15 cellular contexts compared by ENCODE assay signal in genomic region chrX:30307466-30307865, GRCh38. TPM values are rescaled to one million over a fixed set of nuclear protein-coding genes. Genes with fewer than 3 reads are reported as not detected.
A peak's percentile ranks its signal among the peaks of the same experiment; 100 is the strongest.
DNase-seq lines count a peak whose midpoint lies in the region; ATAC-seq and TF ChIP-seq lines count a peak whose summit lies in the region.
"Had no signal": no experiment of that assay in that cellular context is flagged by ENCODE, and none has a peak within 500 bp of the region (broad histone marks: within the 10 kb centered on the region; RNA-seq: fewer than 3 reads in every experiment).

No MANE protein-coding gene starts in this region.

- no peak for ATAC-seq in activated CD8-positive, alpha-beta memory T cell treated with anti-CD3 and anti-CD28 coated beads, Interleukin-2, amount 10 ng/mL, durations not matched to agents 7 days and 5 days
- ATAC-seq in GM18502 (IDR thresholded peaks at IDR 0.05; ENCODE audit: poor library complexity, unreplicated experiment): no peak

- H4K20me1 ChIP-seq in PC-9 (ENCODE audit: insufficient read depth): no peaks in the 10 kb centered on the region
- no peaks in the 10 kb centered on the region for H4K20me1 ChIP-seq in neural progenitor cell (ENCODE audit: low read depth)

- H3K4me1 Mint-ChIP-seq in endodermal cell: peaks cover 20% of the 10 kb centered on the region
- peaks cover 15% of the 10 kb centered on the region for H3K4me1 Mint-ChIP-seq in neural progenitor cell
- H3K4me1 Mint-ChIP-seq in activated CD8-positive, alpha-beta memory T cell treated with anti-CD3 and anti-CD28 coated beads, Interleukin-2, amount 10 ng/mL, durations not matched to agents 7 days and 5 days: no peaks in the 10 kb centered on the region
- no peaks in the 10 kb centered on the region for H3K4me1 Mint-ChIP-seq in Caco-2 (ENCODE audit: low read depth, unreplicated experiment)

- peaks cover 1% of the 10 kb centered on the region for H3K4me1 ChIP-seq in ACC112 (ENCODE audit: control insufficient read depth, insufficient read depth, low read length, unreplicated experiment)
- H3K4me1 ChIP-seq in PC-9 (replicated peaks; ENCODE audit: insufficient read depth): no peaks in the 10 kb centered on the region
- H3K4me1 ChIP-seq in endodermal cell (ENCODE audit: control insufficient read depth, insufficient read depth, low read length): no peaks in the 10 kb centered on the region
- H3K4me1 ChIP-seq in neural progenitor cell: peaks cover 3% of the 10 kb centered on the region
- no peaks in the 10 kb centered on the region for H3K4me1 ChIP-seq in Caco-2

- no peak overlapping the region for H3K4me2 ChIP-seq in PC-9
- no peak overlapping the region for H3K4me2 ChIP-seq in neural progenitor cell

- H3K4me3 Mint-ChIP-seq in endodermal cell (peak overlapping the region; percentile 69), neural progenitor cell (peak overlapping the region; percentile 76), Caco-2 (ENCODE audit: unreplicated experiment) (no peak overlapping the region)
- no peak overlapping the region for H3K4me3 Mint-ChIP-seq in activated CD8-positive, alpha-beta memory T cell treated with anti-CD3 and anti-CD28 coated beads, Interleukin-2, amount 10 ng/mL, durations not matched to agents 7 days and 5 days

- BruUV-seq in PC-9 (replicated peaks; lab: Mats Ljungman, UMichigan) (TSS peak; percentile 24), Caco-2 (replicated peaks; lab: Mats Ljungman, UMichigan) (no TSS peak)

- no peaks in the 10 kb centered on the region for H3K9me3 Mint-ChIP-seq in endodermal cell
- H3K9me3 Mint-ChIP-seq in neural progenitor cell: peaks cover 7% of the 10 kb centered on the region
- no peaks in the 10 kb centered on the region for H3K9me3 Mint-ChIP-seq in activated CD8-positive, alpha-beta memory T cell treated with anti-CD3 and anti-CD28 coated beads, Interleukin-2, amount 10 ng/mL, durations not matched to agents 7 days and 5 days (ENCODE audit: low read depth)
- no peaks in the 10 kb centered on the region for H3K9me3 Mint-ChIP-seq in Caco-2 (ENCODE audit: unreplicated experiment)

- H3K4me3 ChIP-seq in ACC112 (ENCODE audit: low read depth, low read length): peak overlapping the region; percentile 78
- no peak overlapping the region for H3K4me3 ChIP-seq in PC-9
- H3K4me3 ChIP-seq in endodermal cell (ENCODE audit: low read length): peak overlapping the region; percentile 87
- H3K4me3 ChIP-seq in neural progenitor cell: no peak overlapping the region
- no peak overlapping the region for H3K4me3 ChIP-seq in Caco-2 (ENCODE audit: low read depth, low read length)

- POLR2A ChIA-PET in PC-9 (lab: Charles Lee; ENCODE audit: unreplicated experiment) (no interaction called here), Caco-2 (lab: Charles Lee) (no interaction called here)

- H3K27me3 Mint-ChIP-seq in endodermal cell (ENCODE audit: insufficient read depth): peaks cover 46% of the 10 kb centered on the region
- peaks cover 15% of the 10 kb centered on the region for H3K27me3 Mint-ChIP-seq in neural progenitor cell (ENCODE audit: insufficient read depth, low read depth)
- peaks cover 10% of the 10 kb centered on the region for H3K27me3 Mint-ChIP-seq in activated CD8-positive, alpha-beta memory T cell treated with anti-CD3 and anti-CD28 coated beads, Interleukin-2, amount 10 ng/mL, durations not matched to agents 7 days and 5 days
- H3K27me3 Mint-ChIP-seq in Caco-2 (ENCODE audit: insufficient read depth, unreplicated experiment): peaks cover 2% of the 10 kb centered on the region

- 100% methylated on average over 1 of the region's 1 CpG; no CpG with 5 or more reads in 1 of the 2 experiments for WGBS in endodermal cell (ENCODE audit: insufficient coverage in 1 of 2, insufficient read length in 1 of 2), 2 experiments

- no peak overlapping the region for H2AFZ ChIP-seq in ACC112 (ENCODE audit: low read length, unreplicated experiment)
- no peak overlapping the region for H2AFZ ChIP-seq in PC-9
- no peak overlapping the region for H2AFZ ChIP-seq in neural progenitor cell (replicated peaks)
- H2AFZ ChIP-seq: GM23248 had no signal

- no peak overlapping the region for H3K27ac ChIP-seq in ACC112 (ENCODE audit: low read depth, low read length)
- no peak overlapping the region for H3K27ac ChIP-seq in PC-9
- H3K27ac ChIP-seq in endodermal cell (ENCODE audit: low read depth, low read length): no peak overlapping the region
- no peak overlapping the region for H3K27ac ChIP-seq in neural progenitor cell
- H3K27ac ChIP-seq: GM23248 had no signal

- no peaks in the 10 kb centered on the region for H3K9me3 ChIP-seq in PC-9 (ENCODE audit: insufficient read depth, low read depth)
- H3K9me3 ChIP-seq in endodermal cell (ENCODE audit: control insufficient read depth, low read length): no peaks in the 10 kb centered on the region
- H3K9me3 ChIP-seq in neural progenitor cell (ENCODE audit: low read depth): no peaks in the 10 kb centered on the region
- H3K9me3 ChIP-seq in Caco-2: no peaks in the 10 kb centered on the region

- H3K27me3 ChIP-seq in ACC112 (ENCODE audit: insufficient read depth, low read length) (peaks cover 34% of the 10 kb centered on the region), PC-9 (ENCODE audit: insufficient read depth, low read depth) (no peaks in the 10 kb centered on the region), endodermal cell (ENCODE audit: control insufficient read depth, insufficient read depth, low read length, poor library complexity, severe bottlenecking) (peaks cover 17% of the 10 kb centered on the region), neural progenitor cell (peaks cover 52% of the 10 kb centered on the region), Caco-2 (replicated peaks; ENCODE audit: control insufficient read depth, insufficient read depth, low read length) (no peaks in the 10 kb centered on the region)

- no peak overlapping the region for H3K27ac Mint-ChIP-seq in endodermal cell
- H3K27ac Mint-ChIP-seq in neural progenitor cell: no peak overlapping the region
- no peak overlapping the region for H3K27ac Mint-ChIP-seq in activated CD8-positive, alpha-beta memory T cell treated with anti-CD3 and anti-CD28 coated beads, Interleukin-2, amount 10 ng/mL, durations not matched to agents 7 days and 5 days
- H3K27ac Mint-ChIP-seq in Caco-2 (ENCODE audit: unreplicated experiment): no peak overlapping the region

- H3F3A ChIP-seq in PC-9 (ENCODE audit: insufficient read depth, low read depth): no peaks in the 10 kb centered on the region
- H3F3A ChIP-seq in neural progenitor cell (ENCODE audit: low read depth): no peaks in the 10 kb centered on the region

- H3K79me2 ChIP-seq in ACC112 (ENCODE audit: control insufficient read depth, insufficient read depth, low read length, unreplicated experiment): no peaks in the 10 kb centered on the region
- no peaks in the 10 kb centered on the region for H3K79me2 ChIP-seq in PC-9 (ENCODE audit: low read depth)
- no peaks in the 10 kb centered on the region for H3K79me2 ChIP-seq in neural progenitor cell (ENCODE audit: low read depth)

- H3K36me3 ChIP-seq in ACC112 (ENCODE audit: insufficient read depth, low read length) (no peaks in the 10 kb centered on the region), PC-9 (ENCODE audit: low read depth) (no peaks in the 10 kb centered on the region), endodermal cell (ENCODE audit: control insufficient read depth, insufficient read depth, low read length) (peaks cover 9% of the 10 kb centered on the region), neural progenitor cell (no peaks in the 10 kb centered on the region), Caco-2 (ENCODE audit: control insufficient read depth, insufficient read depth, low read length) (no peaks in the 10 kb centered on the region)

- CTCF ChIA-PET in PC-9 (lab: Charles Lee) (no interaction called here), Caco-2 (lab: Charles Lee) (no interaction called here)
- CTCF ChIA-PET in activated CD8-positive, alpha-beta memory T cell treated with anti-CD3 and anti-CD28 coated beads, Interleukin-2, amount 10 ng/mL, durations not matched to agents 7 days and 5 days (lab: Charles Lee): no interaction called here

- H3K36me3 Mint-ChIP-seq in endodermal cell (ENCODE audit: low read depth) (peaks cover 11% of the 10 kb centered on the region), neural progenitor cell (no peaks in the 10 kb centered on the region), Caco-2 (ENCODE audit: insufficient read depth, unreplicated experiment) (no peaks in the 10 kb centered on the region)
- H3K36me3 Mint-ChIP-seq in activated CD8-positive, alpha-beta memory T cell treated with anti-CD3 and anti-CD28 coated beads, Interleukin-2, amount 10 ng/mL, durations not matched to agents 7 days and 5 days: no peaks in the 10 kb centered on the region

- intact Hi-C loops in PC-9 (cut with micrococcal nuclease; ENCODE audit: unreplicated experiment) (loop anchor here (10.0 kb wide), 1 partner anchor 177 kb away; no protein-coding TSS in a partner anchor), Caco-2 (cut with micrococcal nuclease; ENCODE audit: unreplicated experiment) (no loop called here)

- H3K9me2 ChIP-seq in PC-9 (ENCODE audit: insufficient read depth): no peaks in the 10 kb centered on the region

- peak overlapping the region; percentile 34 for H3K9ac ChIP-seq in endodermal cell (ENCODE audit: extremely low read depth, low read length, poor library complexity, severe bottlenecking)
- no peak overlapping the region for H3K9ac ChIP-seq in neural progenitor cell
- H3K9ac ChIP-seq: GM23248 had no signal

- TF ChIP-seq CTCF in PC-9 (conservative IDR thresholded peaks at IDR 0.05) (no peak), endodermal cell (conservative IDR thresholded peaks at IDR 0.05) (no peak), neural progenitor cell (IDR thresholded peaks at IDR 0.05) (no peak), Caco-2 (IDR thresholded peaks at IDR 0.05; ENCODE audit: insufficient read depth in 1 of 2, low read depth in 1 of 2, low read length in 1 of 2, severe bottlenecking in 1 of 2, unreplicated experiment in 1 of 2) (no peak)

- DNase-seq in PC-9: no peak
- no peak for DNase-seq in endodermal cell
- no peak for DNase-seq in neural progenitor cell (ENCODE audit: low spot score)
- no peak for DNase-seq in activated CD8-positive, alpha-beta memory T cell treated with anti-CD3 and anti-CD28 coated beads, Interleukin-2, amount 10 ng/mL, durations not matched to agents 7 days and 5 days
- DNase-seq in Caco-2: no peak
- DNase-seq in activated CD4-positive, alpha-beta T cell treated with anti-CD3 and anti-CD28 coated beads for 4 hours: no peak
- DNase-seq: Calu3, KBM-7, NCI-H1436, NCI-H2029, NCI-H510A treated with DMSO at 0.1 percent for 48 hours, Right ventricle myocardium superior had no signal

RNA-seq across cellular contexts. Expression of gene NR0B1, which starts 1.7 kb away (rescaled TPM):
- 66.6 and 67.1 TPM in 2 replicates for total RNA-seq in PC-9 (2021)
- total RNA-seq in endodermal cell: 10 to 100 TPM in 1 of 2 donors, 1 to 10 TPM in 1; 9.6 to 15.2 TPM
- polyA plus RNA-seq in endodermal cell (2013, experiment 1 of 2): 2.0 TPM
- polyA plus RNA-seq in endodermal cell (2013, experiment 2 of 2): 4.8 TPM
- not detected in 2 replicates for total RNA-seq in neural progenitor cell (ENCODE audit: low replicate concordance)
- total RNA-seq in activated CD8-positive, alpha-beta memory T cell treated with anti-CD3 and anti-CD28 coated beads, Interleukin-2, amount 10 ng/mL, durations not matched to agents 7 days and 5 days: not detected
- not detected in 2 replicates for total RNA-seq in Caco-2 (2022)
- total RNA-seq: Calu3, GM23248, Right ventricle myocardium superior had no signal
- polyA plus RNA-seq: GM23248 had no signal

Comparison
In these comparisons a context has a peak if more than half of its experiments do, and no peak if none do; other contexts are left out.
1. H3K4me3 ChIP-seq: peak in ACC112 (single experiment) and endodermal cell (single experiment); none in PC-9 (single experiment), neural progenitor cell (single experiment) and Caco-2 (single experiment).
2. H3K4me3 Mint-ChIP-seq: peak in endodermal cell (single experiment) and neural progenitor cell (single experiment); none in activated CD8-positive, alpha-beta memory T cell treated with anti-CD3 and anti-CD28 coated beads, Interleukin-2, amount 10 ng/mL, durations not matched to agents 7 days and 5 days (single experiment) and Caco-2 (single experiment).
3. RNA of gene NR0B1, which starts 1.7 kb away (total RNA-seq): 66.6 to 67.1 TPM in PC-9 and 9.6 to 15.2 TPM in endodermal cell; not detected in neural progenitor cell, not detected in activated CD8-positive, alpha-beta memory T cell treated with anti-CD3 and anti-CD28 coated beads, Interleukin-2, amount 10 ng/mL, durations not matched to agents 7 days and 5 days and not detected in Caco-2; every median in the first group is over 10 times any median in the second.